1 cellular context compared by ENCODE assay signal in the genomic region with DNA sequence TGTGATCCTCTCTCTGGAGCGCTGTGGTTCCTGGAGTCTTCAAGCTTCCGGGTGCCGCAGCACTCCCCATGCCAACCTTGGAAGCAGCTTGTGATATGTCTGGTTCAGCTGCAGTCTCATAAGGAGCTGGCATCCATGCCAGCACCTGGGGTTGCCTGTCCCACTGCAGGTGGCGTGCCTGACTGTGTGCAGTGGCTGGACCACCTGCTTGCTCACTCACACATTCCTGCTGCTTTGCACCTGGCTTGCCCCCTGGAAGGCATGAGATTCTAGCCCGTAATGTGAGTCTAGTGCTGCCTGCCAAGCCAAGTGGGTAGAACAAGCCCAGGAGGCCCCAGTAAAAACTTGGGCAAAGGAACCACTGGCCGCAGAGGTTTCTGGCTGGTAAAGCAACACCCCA.
TF ChIP-seq lines count a peak whose summit lies in the region.

No MANE protein-coding gene starts in this region.

TF ChIP-seq in GM12878, 131 proteins besides CTCF, POLR2A, EP300 and RAD21 (continued from another document):
- TF ChIP-seq, protein P1, sequence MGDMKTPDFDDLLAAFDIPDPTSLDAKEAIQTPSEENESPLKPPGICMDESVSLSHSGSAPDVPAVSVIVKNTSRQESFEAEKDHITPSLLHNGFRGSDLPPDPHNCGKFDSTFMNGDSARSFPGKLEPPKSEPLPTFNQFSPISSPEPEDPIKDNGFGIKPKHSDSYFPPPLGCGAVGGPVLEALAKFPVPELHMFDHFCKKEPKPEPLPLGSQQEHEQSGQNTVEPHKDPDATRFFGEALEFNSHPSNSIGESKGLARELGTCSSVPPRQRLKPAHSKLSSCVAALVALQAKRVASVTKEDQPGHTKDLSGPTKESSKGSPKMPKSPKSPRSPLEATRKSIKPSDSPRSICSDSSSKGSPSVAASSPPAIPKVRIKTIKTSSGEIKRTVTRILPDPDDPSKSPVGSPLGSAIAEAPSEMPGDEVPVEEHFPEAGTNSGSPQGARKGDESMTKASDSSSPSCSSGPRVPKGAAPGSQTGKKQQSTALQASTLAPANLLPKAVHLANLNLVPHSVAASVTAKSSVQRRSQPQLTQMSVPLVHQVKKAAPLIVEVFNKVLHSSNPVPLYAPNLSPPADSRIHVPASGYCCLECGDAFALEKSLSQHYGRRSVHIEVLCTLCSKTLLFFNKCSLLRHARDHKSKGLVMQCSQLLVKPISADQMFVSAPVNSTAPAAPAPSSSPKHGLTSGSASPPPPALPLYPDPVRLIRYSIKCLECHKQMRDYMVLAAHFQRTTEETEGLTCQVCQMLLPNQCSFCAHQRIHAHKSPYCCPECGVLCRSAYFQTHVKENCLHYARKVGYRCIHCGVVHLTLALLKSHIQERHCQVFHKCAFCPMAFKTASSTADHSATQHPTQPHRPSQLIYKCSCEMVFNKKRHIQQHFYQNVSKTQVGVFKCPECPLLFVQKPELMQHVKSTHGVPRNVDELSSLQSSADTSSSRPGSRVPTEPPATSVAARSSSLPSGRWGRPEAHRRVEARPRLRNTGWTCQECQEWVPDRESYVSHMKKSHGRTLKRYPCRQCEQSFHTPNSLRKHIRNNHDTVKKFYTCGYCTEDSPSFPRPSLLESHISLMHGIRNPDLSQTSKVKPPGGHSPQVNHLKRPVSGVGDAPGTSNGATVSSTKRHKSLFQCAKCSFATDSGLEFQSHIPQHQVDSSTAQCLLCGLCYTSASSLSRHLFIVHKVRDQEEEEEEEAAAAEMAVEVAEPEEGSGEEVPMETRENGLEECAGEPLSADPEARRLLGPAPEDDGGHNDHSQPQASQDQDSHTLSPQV (IDR thresholded peaks at IDR 0.05), result no peak
- TF ChIP-seq EGR1 (IDR thresholded peaks at IDR 0.05; ENCODE audit: borderline replicate concordance in 1 of 2, low read depth in 2 of 2, low read length in 2 of 2), result no peak
- TF ChIP-seq SREBF2 (IDR thresholded peaks at IDR 0.05; ENCODE audit: low read length), result no peak
- no peak for TF ChIP-seq SIX5 (IDR thresholded peaks at IDR 0.05; ENCODE audit: low read depth, low read length, severe bottlenecking)
- TF ChIP-seq NFYA (IDR thresholded peaks at IDR 0.05; ENCODE audit: borderline replicate concordance, low read depth, low read length), result no peak
- TF ChIP-seq YBX1 (IDR thresholded peaks at IDR 0.05), result no peak
- TF ChIP-seq BHLHE40 (IDR thresholded peaks at IDR 0.05; ENCODE audit: borderline replicate concordance in 1 of 2, low read depth in 2 of 2, low read length in 1 of 2), result no peak
- TF ChIP-seq, protein P2, sequence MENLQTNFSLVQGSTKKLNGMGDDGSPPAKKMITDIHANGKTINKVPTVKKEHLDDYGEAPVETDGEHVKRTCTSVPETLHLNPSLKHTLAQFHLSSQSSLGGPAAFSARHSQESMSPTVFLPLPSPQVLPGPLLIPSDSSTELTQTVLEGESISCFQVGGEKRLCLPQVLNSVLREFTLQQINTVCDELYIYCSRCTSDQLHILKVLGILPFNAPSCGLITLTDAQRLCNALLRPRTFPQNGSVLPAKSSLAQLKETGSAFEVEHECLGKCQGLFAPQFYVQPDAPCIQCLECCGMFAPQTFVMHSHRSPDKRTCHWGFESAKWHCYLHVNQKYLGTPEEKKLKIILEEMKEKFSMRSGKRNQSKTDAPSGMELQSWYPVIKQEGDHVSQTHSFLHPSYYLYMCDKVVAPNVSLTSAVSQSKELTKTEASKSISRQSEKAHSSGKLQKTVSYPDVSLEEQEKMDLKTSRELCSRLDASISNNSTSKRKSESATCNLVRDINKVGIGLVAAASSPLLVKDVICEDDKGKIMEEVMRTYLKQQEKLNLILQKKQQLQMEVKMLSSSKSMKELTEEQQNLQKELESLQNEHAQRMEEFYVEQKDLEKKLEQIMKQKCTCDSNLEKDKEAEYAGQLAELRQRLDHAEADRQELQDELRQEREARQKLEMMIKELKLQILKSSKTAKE (IDR thresholded peaks at IDR 0.05; ENCODE audit: low read depth, poor library complexity, severe bottlenecking), result no peak
- no peak for TF ChIP-seq ATF7 (IDR thresholded peaks at IDR 0.05; ENCODE audit: low read depth)
- no peak for TF ChIP-seq RBBP5 (conservative IDR thresholded peaks at IDR 0.05)
- TF ChIP-seq TAF1 (IDR thresholded peaks at IDR 0.05; ENCODE audit: borderline replicate concordance, low read depth, low read length), result no peak
TF ChIP-seq in GM12878: peak in this region for 0.
